8 cellular contexts compared by ENCODE assay signal in genomic region chr19:42401365-42402303, GRCh38. TPM values are rescaled to one million over a fixed set of nuclear protein-coding genes. Genes with fewer than 3 reads are reported as not detected.
DNase-seq lines count a peak whose midpoint lies in the region; TF ChIP-seq lines count a peak whose summit lies in the region.

No MANE protein-coding gene starts in this region.

- WGBS in lower leg skin, 2 donors = 1% methylated on average over 43 to 55 of the region's 80 CpGs

- intact Hi-C loops in lower leg skin (cut with DNase I; ENCODE audit: low total_unique reads) = no loop called here

- peak overlapping the region; percentile 5 for H3K4me3 ChIP-seq in lower leg skin (ENCODE audit: low read depth, poor library complexity, severe bottlenecking)

- TF ChIP-seq CTCF in lower leg skin (IDR thresholded peaks at IDR 0.05) = no peak

- DNase-seq in A172 (ENCODE audit: low spot score) (peak; percentile 32), NCI-H510A treated with DMSO at 0.1 percent for 48 hours (lab: John Stamatoyannopoulos, UW) (peak; percentile 70), dermis microvascular lymphatic vessel endothelial cell (ENCODE audit: low read depth in 2 of 2) (peak; percentile 65 to 76), lower leg skin (ENCODE audit: low spot score in 2 of 2) (peak; percentile 63 to 97), NCI-H1048 (lab: John Stamatoyannopoulos, UW) (no peak)
- peak; percentile 72 to 76 for DNase-seq in activated CD4-positive, alpha-beta T cell treated with anti-CD3 and anti-CD28 coated beads, Interleukin-2, amount 50 U/mL, for 4 hours
- peak; percentile 81 for DNase-seq in stimulated activated CD4-positive, alpha-beta T cell treated with anti-CD3 and anti-CD28 coated beads, Interleukin-4, amount 100 ng/mL, for 1 hour

- TF ChIP-seq POLR2A in GM18526 (IDR thresholded peaks at IDR 0.05; ENCODE audit: extremely low read depth, insufficient read length) = peak; percentile 30
- no peak for TF ChIP-seq POLR2A in lower leg skin (IDR thresholded peaks at IDR 0.05)

RNA-seq across cellular contexts. Expression of gene CNFN, which starts 11.5 kb away (rescaled TPM):
- 0.34 and 2.8 TPM in 2 replicates for total RNA-seq in A172 (2014; rRNA removed; shearing (Covaris generic))
- total RNA-seq in dermis microvascular lymphatic vessel endothelial cell (0.13 TPM in 1 of 2 replicates, not detected in the other), lower leg skin (100 to 1,000 TPM; 359 to 606 (median 493) TPM)

RNA-seq across cellular contexts. Expression of gene LIPE, which starts 25.6 kb away (rescaled TPM):
- total RNA-seq in A172 (2014; rRNA removed; shearing (Covaris generic)) = 1.2 TPM in 1 of 2 replicates, not detected in the other
- total RNA-seq in dermis microvascular lymphatic vessel endothelial cell = 5.0 and 6.3 TPM in 2 replicates
- total RNA-seq in lower leg skin = 10 to 100 TPM; 20.9 to 96.9 (median 55.9) TPM

RNA-seq across cellular contexts. Expression of gene CXCL17, which starts 41.1 kb away (rescaled TPM):
- not detected in 2 replicates for total RNA-seq in A172 (2014; rRNA removed; shearing (Covaris generic))
- total RNA-seq in dermis microvascular lymphatic vessel endothelial cell (not detected in 2 replicates), lower leg skin (under 1 TPM in 1 of 4 donors, not detected in 3; 0.69 TPM)

Comparison
In these comparisons a context has a peak if more than half of its experiments do, and no peak if none do; other contexts are left out.
1. RNA of gene CNFN, which starts 11.5 kb away (total RNA-seq): 359 to 606 TPM in lower leg skin; 0.34 to 2.8 TPM in A172 and 0.13 TPM in dermis microvascular lymphatic vessel endothelial cell; every median in the first group is over 10 times any median in the second.